14 cellular contexts compared by ENCODE assay signal in genomic region chr15:66831801-66832390, GRCh38.
"Had no signal": no experiment of that assay in that cellular context is flagged by ENCODE, and none has a peak within 500 bp of the region (broad histone marks: within the 10 kb centered on the region; RNA-seq: fewer than 3 reads in every experiment).

No MANE protein-coding gene starts in this region.

- H3K4me3 ChIP-seq: hepatocyte, prostate gland, right lobe of liver, testis had no signal

- H3K9me3 ChIP-seq: prostate gland, right lobe of liver, testis had no signal

- H3K27ac ChIP-seq: hepatocyte, prostate gland, right lobe of liver, testis had no signal

- DNase-seq: activated CD4-positive, alpha-beta memory T cell treated with anti-CD3 and anti-CD28 coated beads for 36 hours; activated CD4-positive, alpha-beta T cell treated with anti-CD3 and anti-CD28 coated beads for 1 hour; activated naive CD4-positive, alpha-beta T cell treated with anti-CD3 and anti-CD28 coated beads for 36 hours; central memory CD4-positive, alpha-beta T cell; effector memory CD8-positive, alpha-beta T cell; erythroblast; kidney glomerular epithelial cell; naive thymus-derived CD8-positive, alpha-beta T cell; right lobe of liver; stimulated activated naive CD4-positive, alpha-beta T cell treated with Interleukin-2 at 50 U/mL for 16 hours; testis had no signal

- H3K4me2 ChIP-seq: hepatocyte had no signal

- H3K27me3 ChIP-seq: hepatocyte, right lobe of liver, testis had no signal

- H3K79me2 ChIP-seq: hepatocyte had no signal

- H3K36me3 ChIP-seq: prostate gland, right lobe of liver had no signal

- H3K27ac Mint-ChIP-seq: activated CD4-positive, alpha-beta memory T cell treated with anti-CD3 and anti-CD28 coated beads for 36 hours; activated naive CD4-positive, alpha-beta T cell treated with anti-CD3 and anti-CD28 coated beads for 36 hours; effector memory CD8-positive, alpha-beta T cell; T-helper 2 cell treated with Interferon-gamma antibody and Interleukin-4, amounts not matched to agents 5 μg/mL and 100 μg/mL, for 36 hours had no signal

- H3K4me1 ChIP-seq: prostate gland, testis had no signal

- H3K4me3 Mint-ChIP-seq: activated CD4-positive, alpha-beta memory T cell treated with anti-CD3 and anti-CD28 coated beads for 36 hours; activated naive CD4-positive, alpha-beta T cell treated with anti-CD3 and anti-CD28 coated beads for 36 hours; effector memory CD8-positive, alpha-beta T cell; naive thymus-derived CD8-positive, alpha-beta T cell; T-helper 2 cell treated with Interferon-gamma antibody and Interleukin-4, amounts not matched to agents 5 μg/mL and 100 μg/mL, for 36 hours had no signal

- ATAC-seq: effector memory CD8-positive, alpha-beta T cell; naive thymus-derived CD8-positive, alpha-beta T cell; right lobe of liver had no signal

- H2AFZ ChIP-seq: hepatocyte had no signal

- H3K9me3 Mint-ChIP-seq: activated CD4-positive, alpha-beta memory T cell treated with anti-CD3 and anti-CD28 coated beads for 36 hours; activated naive CD4-positive, alpha-beta T cell treated with anti-CD3 and anti-CD28 coated beads for 36 hours; effector memory CD8-positive, alpha-beta T cell; naive thymus-derived CD8-positive, alpha-beta T cell; T-helper 2 cell treated with Interferon-gamma antibody and Interleukin-4, amounts not matched to agents 5 μg/mL and 100 μg/mL, for 36 hours had no signal

- H3K36me3 Mint-ChIP-seq: activated CD4-positive, alpha-beta memory T cell treated with anti-CD3 and anti-CD28 coated beads for 36 hours; naive thymus-derived CD8-positive, alpha-beta T cell had no signal
